8 cellular contexts compared by ENCODE assay signal in genomic region chr3:23324745-23325144, GRCh38.
A peak's percentile ranks its signal among the peaks of the same experiment; 100 is the strongest.
DNase-seq lines count a peak whose midpoint lies in the region; ATAC-seq, FAIRE-seq and TF ChIP-seq lines count a peak whose summit lies in the region.

No MANE protein-coding gene starts in this region.

- POLR2A ChIA-PET in A549 (lab: Yijun Ruan, JAX) = no interaction called here
- POLR2A ChIA-PET in HepG2 (lab: Yijun Ruan, JAX) = no interaction called here

- H4K20me1 ChIP-seq in Loucy (ENCODE audit: insufficient read depth, low read length, poor library complexity, severe bottlenecking) (peaks cover 5% of the 10 kb centered on the region), HepG2 (ENCODE audit: insufficient read depth, low read length) (no peaks in the 10 kb centered on the region)

- TF ChIP-seq EP300 in A549 (IDR thresholded peaks at IDR 0.05) (no peak), HepG2 (IDR thresholded peaks at IDR 0.05; ENCODE audit: low read depth in 2 of 2, low read length in 2 of 2) (no peak), HepG2 (CRISPR knock-in tag; IDR thresholded peaks at IDR 0.05; ENCODE audit: borderline replicate concordance) (no peak)

- H3K9ac ChIP-seq in Loucy (ENCODE audit: low read depth, low read length, poor library complexity, severe bottlenecking) = no peak overlapping the region
- no peak overlapping the region for H3K9ac ChIP-seq in HepG2 (ENCODE audit: insufficient read depth, low read depth, low read length)

- ATAC-seq in A549 (no peak), GM19468 (IDR thresholded peaks at IDR 0.05; ENCODE audit: extremely low read depth, unreplicated experiment) (peak; percentile 56), HG03139 (IDR thresholded peaks at IDR 0.05; ENCODE audit: unreplicated experiment) (no peak), HepG2 (no peak)

- no TSS peak for BruUV-seq in HepG2 (replicated peaks; lab: Mats Ljungman, UMichigan)

- H3K9me2 ChIP-seq in Loucy (replicated peaks; ENCODE audit: low read depth, low read length) = no peaks in the 10 kb centered on the region

- CTCF ChIA-PET in A549 (lab: Yijun Ruan, JAX) (interaction anchor here (0.9 kb wide), 1 partner anchor 26 kb away, joined by 3 read pairs; no protein-coding TSS in a partner anchor), HepG2 (lab: Yijun Ruan, JAX; ENCODE audit: low intra/inter-chr PET ratio, low total read pairs) (no interaction called here)

- H3F3A ChIP-seq in Loucy (ENCODE audit: low read depth) = no peaks in the 10 kb centered on the region

- no peak for TF ChIP-seq POLR2A in A549 (IDR thresholded peaks at IDR 0.05; ENCODE audit: low read length)
- no peak for TF ChIP-seq POLR2A in HepG2 (IDR thresholded peaks at IDR 0.05; ENCODE audit: insufficient read depth in 1 of 2, low read depth in 2 of 2, low read length in 2 of 2)

- TF ChIP-seq CTCF in A549 (IDR thresholded peaks at IDR 0.05) = no peak
- TF ChIP-seq CTCF in Loucy (conservative IDR thresholded peaks at IDR 0.05; ENCODE audit: low read length) = no peak
- no peak for TF ChIP-seq CTCF in HepG2 (CRISPR knock-in tag; IDR thresholded peaks at IDR 0.05)

- H3K79me2 ChIP-seq in Loucy (ENCODE audit: insufficient read depth, low read length) (no peaks in the 10 kb centered on the region; the same call in 1 of the 2 replicates), HepG2 (ENCODE audit: insufficient read depth, low read length) (no peaks in the 10 kb centered on the region)

- no peak for FAIRE-seq in A549 (lab: Jason Lieb, UNC)
- no peak for FAIRE-seq in HepG2 (lab: Jason Lieb, UNC)

- DNase-seq in A549 (ENCODE audit: low read depth in 1 of 2, low spot score in 1 of 2) (no peak), dermis microvascular lymphatic vessel endothelial cell (ENCODE audit: low read depth in 2 of 2) (peak; percentile 50 to 70), NCI-H187 treated with DMSO at 0.1 percent for 48 hours (lab: John Stamatoyannopoulos, UW) (no peak), HepG2 (ENCODE audit: low spot score) (no peak)
- DNase-seq in stimulated activated CD4-positive, alpha-beta T cell treated with anti-CD3 and anti-CD28 coated beads, Interleukin-2, amount 100 ng/mL, for 48 hours = no peak

- no peak overlapping the region for H3K27ac ChIP-seq in A549
- no peak overlapping the region for H3K27ac ChIP-seq in HepG2 (ENCODE audit: extremely low read length, insufficient read depth, low read length)

- no peak overlapping the region for H3K4me3 ChIP-seq in A549
- peak overlapping the region; percentile 44 for H3K4me3 ChIP-seq in Loucy (ENCODE audit: low read length, poor library complexity, severe bottlenecking)
- H3K4me3 ChIP-seq in HepG2 (replicated peaks in 1 of 3; ENCODE audit: insufficient read depth in 1 of 3, low read depth in 2 of 3, low read length in 3 of 3) = no peak overlapping the region

- H3K9me3 ChIP-seq in A549 (no peaks in the 10 kb centered on the region), Loucy (ENCODE audit: insufficient read depth, low read depth, low read length) (peaks cover 11% of the 10 kb centered on the region), HepG2 (ENCODE audit: low read length) (no peaks in the 10 kb centered on the region)

- H3K4me1 ChIP-seq in A549 = 0 out of 3 replicates have a peak, but pooled peaks cover 4% of the 10 kb centered on the region
- peaks cover 25% of the 10 kb centered on the region for H3K4me1 ChIP-seq in Loucy (ENCODE audit: insufficient read depth, low read length, poor library complexity, severe bottlenecking)
- no peaks in the 10 kb centered on the region for H3K4me1 ChIP-seq in HepG2 (ENCODE audit: insufficient read depth, low read length)

- WGBS in A549 (ENCODE audit: missing lambda C conversion rate) = 78% methylated on average over 1 of the region's 1 CpG
- WGBS in HepG2 (ENCODE audit: low lambda C conversion rate) = 92% methylated on average over 1 of the region's 1 CpG

- no peaks in the 10 kb centered on the region for H3K27me3 ChIP-seq in Loucy (ENCODE audit: insufficient read depth, low read length, poor library complexity, severe bottlenecking)
- no peaks in the 10 kb centered on the region; a peak in 1 of 5 replicates for H3K27me3 ChIP-seq in HepG2 (ENCODE audit: control insufficient read depth in 1 of 2, insufficient read depth in 2 of 2, low read length in 2 of 2)

- in situ Hi-C loops in HepG2 (cut with HindIII; ENCODE audit: extremely low pct_ligation_motif_present, low pct_unique_long_range_greater_than_20kb) = no loop called here

- H3K4me2 ChIP-seq in A549 (0 out of 3 replicates have a peak overlapping the region, but pooled peaks have one; percentile 15), Loucy (ENCODE audit: low read depth, low read length, poor library complexity, severe bottlenecking) (peak overlapping the region; percentile 59), HepG2 (ENCODE audit: low read depth, low read length) (no peak overlapping the region)

- intact Hi-C loops in HepG2 (cut with micrococcal nuclease; ENCODE audit: unreplicated experiment) = no loop called here

- H3K36me3 ChIP-seq in Loucy (ENCODE audit: insufficient read depth, low read length) (no peaks in the 10 kb centered on the region), HepG2 (replicated peaks in 1 of 2; ENCODE audit: control insufficient read depth in 1 of 2, insufficient read depth in 2 of 2, low read length in 2 of 2) (no peaks in the 10 kb centered on the region)

- H2AFZ ChIP-seq in Loucy (ENCODE audit: low read length) = no peak overlapping the region
- no peak overlapping the region for H2AFZ ChIP-seq in HepG2 (ENCODE audit: low read length)

- TF ChIP-seq RAD21 in A549 (conservative IDR thresholded peaks at IDR 0.05 in 1 of 2, IDR thresholded peaks at IDR 0.05 in 1 of 2) (no peak), HepG2 (CRISPR knock-in tag; IDR thresholded peaks at IDR 0.05) (no peak)

TF ChIP-seq in A549, 52 proteins besides CTCF, POLR2A, EP300 and RAD21 (continues in another document):
- TF ChIP-seq BHLHE40 (IDR thresholded peaks at IDR 0.05; ENCODE audit: low read depth, low read length) (no peak), TP53 (CRISPR knock-in tag; IDR thresholded peaks at IDR 0.05) (no peak), CBX8 (IDR thresholded peaks at IDR 0.05) (no peak), ELK1 (IDR thresholded peaks at IDR 0.05; ENCODE audit: low read depth, low read length) (no peak), NFE2L2 (conservative IDR thresholded peaks at IDR 0.05; ENCODE audit: low read length) (no peak), TFCP2L1 (CRISPR knock-in tag; IDR thresholded peaks at IDR 0.05) (no peak), HDAC2 (IDR thresholded peaks at IDR 0.05) (no peak), ZNF302 (CRISPR knock-in tag; IDR thresholded peaks at IDR 0.05) (no peak), POLR2AphosphoS2 (conservative IDR thresholded peaks at IDR 0.05; ENCODE audit: low read length) (no peak), CHD2 (IDR thresholded peaks at IDR 0.05; ENCODE audit: low read length, partially characterized antibody) (no peak), NR3C1 (IDR thresholded peaks at IDR 0.05) (no peak), ZFP36 (IDR thresholded peaks at IDR 0.05; ENCODE audit: borderline replicate concordance, partially characterized antibody) (no peak)

TF ChIP-seq in HepG2, 621 proteins besides CTCF, POLR2A, EP300 and RAD21:
- TF ChIP-seq, protein P1, sequence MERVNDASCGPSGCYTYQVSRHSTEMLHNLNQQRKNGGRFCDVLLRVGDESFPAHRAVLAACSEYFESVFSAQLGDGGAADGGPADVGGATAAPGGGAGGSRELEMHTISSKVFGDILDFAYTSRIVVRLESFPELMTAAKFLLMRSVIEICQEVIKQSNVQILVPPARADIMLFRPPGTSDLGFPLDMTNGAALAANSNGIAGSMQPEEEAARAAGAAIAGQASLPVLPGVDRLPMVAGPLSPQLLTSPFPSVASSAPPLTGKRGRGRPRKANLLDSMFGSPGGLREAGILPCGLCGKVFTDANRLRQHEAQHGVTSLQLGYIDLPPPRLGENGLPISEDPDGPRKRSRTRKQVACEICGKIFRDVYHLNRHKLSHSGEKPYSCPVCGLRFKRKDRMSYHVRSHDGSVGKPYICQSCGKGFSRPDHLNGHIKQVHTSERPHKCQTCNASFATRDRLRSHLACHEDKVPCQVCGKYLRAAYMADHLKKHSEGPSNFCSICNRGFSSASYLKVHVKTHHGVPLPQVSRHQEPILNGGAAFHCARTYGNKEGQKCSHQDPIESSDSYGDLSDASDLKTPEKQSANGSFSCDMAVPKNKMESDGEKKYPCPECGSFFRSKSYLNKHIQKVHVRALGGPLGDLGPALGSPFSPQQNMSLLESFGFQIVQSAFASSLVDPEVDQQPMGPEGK (CRISPR knock-in tag; IDR thresholded peaks at IDR 0.05) = no peak
- no peak for TF ChIP-seq PAWR (CRISPR knock-in tag; IDR thresholded peaks at IDR 0.05; ENCODE audit: borderline replicate concordance)

Comparison
In these comparisons a context has a peak if more than half of its experiments do, and no peak if none do; other contexts are left out.
1. DNase-seq: peak in dermis microvascular lymphatic vessel endothelial cell (2 of 2); none in A549 (0 of 2), NCI-H187 treated with DMSO at 0.1 percent for 48 hours (single experiment), HepG2 (single experiment) and stimulated activated CD4-positive, alpha-beta T cell treated with anti-CD3 and anti-CD28 coated beads, Interleukin-2, amount 100 ng/mL, for 48 hours (0 of 2).